1 cellular context compared by ENCODE assay signal in the genomic region with DNA sequence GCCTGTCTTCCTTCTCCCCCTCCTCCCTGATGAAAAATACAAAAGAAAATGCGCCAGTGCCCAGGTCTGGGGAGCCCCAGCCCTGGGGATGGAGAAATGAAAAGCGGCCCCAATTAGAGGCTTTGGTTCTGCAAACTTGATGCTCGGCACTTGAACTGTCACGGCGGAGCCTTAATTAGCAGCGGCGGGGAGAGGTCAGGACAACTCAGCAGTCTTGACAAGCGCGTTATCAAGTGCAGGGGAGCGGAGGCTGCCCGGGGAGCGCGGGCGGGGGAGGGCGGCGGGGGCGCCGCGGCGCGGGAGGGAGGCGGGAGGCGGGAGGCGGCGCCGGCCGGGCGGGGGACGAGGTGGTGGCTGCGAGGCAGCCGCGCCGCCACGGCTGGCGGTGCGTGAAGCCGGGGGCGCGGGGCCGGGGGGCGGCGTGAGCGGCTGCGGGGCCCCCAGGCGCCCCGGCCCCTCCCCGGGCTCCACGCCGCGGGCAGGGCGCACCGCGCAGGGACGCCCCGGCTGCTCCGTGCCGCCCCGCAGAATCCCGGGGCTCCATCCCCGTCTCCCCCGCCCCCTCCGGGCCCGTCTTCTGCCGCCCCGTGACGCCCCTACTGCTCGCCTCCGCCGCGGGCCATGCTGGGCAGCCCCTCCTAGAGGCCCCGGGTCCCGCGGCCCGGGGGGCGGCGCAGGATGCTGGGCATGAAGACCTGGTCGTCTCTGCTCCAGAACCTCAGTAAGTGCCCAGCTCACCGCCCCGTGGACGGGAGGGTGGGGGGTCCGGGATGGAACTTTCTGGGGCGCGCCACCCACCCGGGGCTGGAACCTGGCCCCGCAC.
TF ChIP-seq lines count a peak whose summit lies in the region.

No MANE protein-coding gene starts in this region.

TF ChIP-seq in HEK293, 187 proteins besides CTCF, POLR2A, EP300 and RAD21 (continued from another document):
- TF ChIP-seq ZNF449 (tag by site-specific recombination; IDR thresholded peaks at IDR 0.05) (no peak), ZBTB8A (tag by site-specific recombination; IDR thresholded peaks at IDR 0.05) (no peak), ZSCAN4 (tag by site-specific recombination; IDR thresholded peaks at IDR 0.05) (no peak), SP7 (tag by site-specific recombination; IDR thresholded peaks at IDR 0.05) (peak; percentile 70), PRDM10 (tag by site-specific recombination; IDR thresholded peaks at IDR 0.05) (no peak), ZNF658 (tag by site-specific recombination; IDR thresholded peaks at IDR 0.05) (no peak), ZNF248 (tag by site-specific recombination; IDR thresholded peaks at IDR 0.05) (no peak), ZSCAN16 (tag by site-specific recombination; IDR thresholded peaks at IDR 0.05) (no peak), ZNF341 (tag by site-specific recombination; IDR thresholded peaks at IDR 0.05; ENCODE audit: low read depth) (peak; percentile 82), ZBTB7A (tag by site-specific recombination; IDR thresholded peaks at IDR 0.05; ENCODE audit: low read depth) (no peak), ZNF558 (tag by site-specific recombination; IDR thresholded peaks at IDR 0.05) (no peak), KLF9 (tag by site-specific recombination; IDR thresholded peaks at IDR 0.05; ENCODE audit: low read depth) (no peak), ZNF830 (tag by site-specific recombination; IDR thresholded peaks at IDR 0.05; ENCODE audit: low read depth) (no peak), ZNF26 (tag by site-specific recombination; IDR thresholded peaks at IDR 0.05) (no peak), INSM2 (tag by site-specific recombination; IDR thresholded peaks at IDR 0.05) (no peak), ZNF132 (tag by site-specific recombination; IDR thresholded peaks at IDR 0.05; ENCODE audit: borderline replicate concordance) (no peak), ZXDB (tag by site-specific recombination; IDR thresholded peaks at IDR 0.05) (0 out of 2 replicates have a peak, but pooled peaks have one; percentile 15), ZNF324 (tag by site-specific recombination; IDR thresholded peaks at IDR 0.05) (no peak), KLF10 (tag by site-specific recombination; IDR thresholded peaks at IDR 0.05) (no peak), ZNF2 (tag by site-specific recombination; IDR thresholded peaks at IDR 0.05) (no peak), MEIS1 (CRISPR knock-in tag; IDR thresholded peaks at IDR 0.05; ENCODE audit: borderline replicate concordance) (no peak), ZNF404 (tag by site-specific recombination; IDR thresholded peaks at IDR 0.05) (no peak), MZF1 (tag by site-specific recombination; IDR thresholded peaks at IDR 0.05; ENCODE audit: borderline replicate concordance) (no peak), RBAK (tag by site-specific recombination; IDR thresholded peaks at IDR 0.05) (no peak), ZNF561 (tag by site-specific recombination; IDR thresholded peaks at IDR 0.05; ENCODE audit: borderline replicate concordance) (no peak)
- TF ChIP-seq, protein P1, sequence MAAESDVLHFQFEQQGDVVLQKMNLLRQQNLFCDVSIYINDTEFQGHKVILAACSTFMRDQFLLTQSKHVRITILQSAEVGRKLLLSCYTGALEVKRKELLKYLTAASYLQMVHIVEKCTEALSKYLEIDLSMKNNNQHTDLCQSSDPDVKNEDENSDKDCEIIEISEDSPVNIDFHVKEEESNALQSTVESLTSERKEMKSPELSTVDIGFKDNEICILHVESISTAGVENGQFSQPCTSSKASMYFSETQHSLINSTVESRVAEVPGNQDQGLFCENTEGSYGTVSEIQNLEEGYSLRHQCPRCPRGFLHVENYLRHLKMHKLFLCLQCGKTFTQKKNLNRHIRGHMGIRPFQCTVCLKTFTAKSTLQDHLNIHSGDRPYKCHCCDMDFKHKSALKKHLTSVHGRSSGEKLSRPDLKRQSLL (tag by site-specific recombination; IDR thresholded peaks at IDR 0.05) = no peak
TF ChIP-seq in HEK293: peak in this region for 8.
